ENCODE assay signal across 8 cellular contexts in genomic region chr4:185219551-185220344, GRCh38. TPM values are rescaled to one million over a fixed set of nuclear protein-coding genes. Genes with fewer than 3 reads are reported as not detected.
A peak's percentile ranks its signal among the peaks of the same experiment; 100 is the strongest.
DNase-seq lines count a peak whose midpoint lies in the region; ATAC-seq lines count a peak whose summit lies in the region.

No MANE protein-coding gene starts in this region.

- ATAC-seq in GM19035 (IDR thresholded peaks at IDR 0.05; ENCODE audit: unreplicated experiment) (peak; percentile 79), HG03159 (IDR thresholded peaks at IDR 0.05; ENCODE audit: unreplicated experiment) (peak; percentile 70)

- DNase-seq in A172 (ENCODE audit: low spot score) (peak; percentile 56), anterior cingulate cortex (lab: John Stamatoyannopoulos, UW) (peak in 30 of 58 donors; percentile 5 to 72 (median 26)), occipital lobe (lab: John Stamatoyannopoulos, UW) (peak; percentile 26), T-helper 2 cell (no peak), iPS-NIHi11 (ENCODE audit: low spot score) (no peak)
- DNase-seq in effector CD8-positive, alpha-beta T cell (lab: John Stamatoyannopoulos, UW): no peak

RNA-seq across cellular contexts. Expression of gene SNX25, which starts 10.3 kb away (rescaled TPM):
- total RNA-seq in A172 (2014; rRNA removed; shearing (Covaris generic)): 43.6 and 63.1 TPM in 2 replicates
- 50.4 TPM for total RNA-seq in occipital lobe

RNA-seq across cellular contexts. Expression of gene CFAP97, which starts 15.9 kb away (rescaled TPM):
- 42.5 and 55.3 TPM in 2 replicates for total RNA-seq in A172 (2014; rRNA removed; shearing (Covaris generic))
- 73.5 TPM for total RNA-seq in occipital lobe

Comparison
In these comparisons a context has a peak if more than half of its experiments do, and no peak if none do; other contexts are left out.
1. DNase-seq: peak in A172 (single experiment), anterior cingulate cortex (30 of 58) and occipital lobe (single experiment); none in T-helper 2 cell (0 of 5), iPS-NIHi11 (single experiment) and effector CD8-positive, alpha-beta T cell (single experiment).